19 cellular contexts compared by ENCODE assay signal in the genomic region with DNA sequence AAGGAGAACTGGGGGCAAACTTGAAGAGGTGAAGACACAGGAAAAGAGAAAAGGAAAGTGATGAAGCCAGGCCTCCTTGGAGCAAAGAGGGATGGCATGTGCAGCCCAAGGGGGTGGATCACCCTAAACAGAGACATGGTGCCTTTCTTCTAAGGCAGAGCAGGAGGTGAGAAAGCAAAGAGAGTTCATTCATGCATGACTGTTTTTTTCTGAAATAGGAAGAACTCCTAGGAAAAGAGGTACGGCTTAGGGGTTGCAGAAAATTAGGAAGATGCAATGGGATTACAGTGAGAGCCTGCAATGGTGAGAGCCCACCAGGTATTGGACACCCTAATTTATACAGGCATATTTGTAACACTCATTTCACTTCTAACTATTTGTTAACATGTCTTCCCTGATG. TPM values are rescaled to one million over a fixed set of nuclear protein-coding genes. Genes with fewer than 3 reads are reported as not detected.
DNase-seq lines count a peak whose midpoint lies in the region; ATAC-seq, FAIRE-seq and TF ChIP-seq lines count a peak whose summit lies in the region.
"Had no signal": no experiment of that assay in that cellular context is flagged by ENCODE, and none has a peak within 500 bp of the region (broad histone marks: within the 10 kb centered on the region; RNA-seq: fewer than 3 reads in every experiment).

No MANE protein-coding gene starts in this region.

- H3K27ac ChIP-seq in A549 (peak overlapping the region; percentile 6 to 65; a peak in 4 of 6 replicates), GM23248 (peak overlapping the region; percentile 67; the same call in 1 of the 2 replicates), mammary epithelial cell (ENCODE audit: insufficient read depth, low read depth, low read length) (no peak overlapping the region), osteoblast (ENCODE audit: low read depth, low read length) (peak overlapping the region; percentile 35)

- H3F3A ChIP-seq in GM23248 (ENCODE audit: insufficient read depth), result peaks cover 86% of the 10 kb centered on the region

- BruUV-seq in mammary epithelial cell (replicated peaks; lab: Mats Ljungman, UMichigan), result no TSS peak

- H3K27me3 ChIP-seq in GM23248 (replicated peaks; ENCODE audit: insufficient read depth) (no peaks in the 10 kb centered on the region), mammary epithelial cell (ENCODE audit: insufficient read depth, low read length) (no peaks in the 10 kb centered on the region), osteoblast (ENCODE audit: insufficient read depth, low read length) (no peaks in the 10 kb centered on the region)
- H3K27me3 ChIP-seq: esophagus squamous epithelium had no signal

- H3K4me2 ChIP-seq in A549 (peak overlapping the region; percentile 97), GM23248 (ENCODE audit: unreplicated experiment) (no peak overlapping the region), mammary epithelial cell (ENCODE audit: insufficient read depth, low read depth, low read length) (peak overlapping the region; percentile 70), osteoblast (ENCODE audit: insufficient read depth, low read length) (peak overlapping the region; percentile 5)

- ATAC-seq in A549 (no peak), HG03025 (IDR thresholded peaks at IDR 0.05; ENCODE audit: low FRiP score, unreplicated experiment) (no peak)
- ATAC-seq: sciatic nerve; stimulated activated naive B cell treated with anti-CD40 and anti-IgM and Interleukin-4, amounts not matched to agents 10 μg/mL and 1 μg/mL and 100 μg/mL, for 72 hours had no signal

- no peak overlapping the region for H3K4me3 ChIP-seq in A549
- peak overlapping the region; percentile 16; the same call in 1 of the 2 replicates for H3K4me3 ChIP-seq in GM23248
- no peak overlapping the region for H3K4me3 ChIP-seq in mammary epithelial cell (replicated peaks in 1 of 3; ENCODE audit: insufficient read depth in 1 of 3, low read depth in 2 of 3, low read length in 3 of 3)
- H3K4me3 ChIP-seq in osteoblast (ENCODE audit: insufficient read depth, low read length), result no peak overlapping the region
- H3K4me3 ChIP-seq: coronary artery, esophagus squamous epithelium had no signal

- peaks cover 100% of the 10 kb centered on the region for H3K79me2 ChIP-seq in GM23248 (ENCODE audit: insufficient read depth)
- H3K79me2 ChIP-seq in mammary epithelial cell (ENCODE audit: insufficient read depth, low read length), result peaks cover 100% of the 10 kb centered on the region
- peaks cover 100% of the 10 kb centered on the region for H3K79me2 ChIP-seq in osteoblast (ENCODE audit: insufficient read depth, low read length)

- DNase-seq in A549 (ENCODE audit: low read depth in 1 of 2, low spot score in 1 of 2), result no peak
- no peak for DNase-seq in GM23248
- no peak for DNase-seq in mammary epithelial cell
- peak; percentile 45 for DNase-seq in osteoblast (ENCODE audit: insufficient read length, low spot score, missing footprints)
- no peak for DNase-seq in NCI-H446 (lab: John Stamatoyannopoulos, UW)
- DNase-seq in T-helper 9 cell, result no peak
- no peak for DNase-seq in hypothalamus (lab: John Stamatoyannopoulos, UW)
- DNase-seq: activated CD4-positive, alpha-beta T cell treated with anti-CD3 and anti-CD28 coated beads, Interleukin-2, amount 50 U/mL, for 1 hour; activated T-cell treated with anti-CD3 and anti-CD28 coated beads, Interleukin-2, amount 50 U/mL, for 1 hour; AML-193; DMS79 treated with DMSO at 0.1 percent for 48 hours; esophagus squamous epithelium; HCEC 1CT; NCI-H187; NCI-H748 treated with DMSO at 0.1 percent for 48 hours; stimulated activated naive B cell treated with anti-CD40 and anti-IgM and Interleukin-4, amounts not matched to agents 10 μg/mL and 1 μg/mL and 100 μg/mL, for 72 hours had no signal

- dilution Hi-C loops in mammary epithelial cell (cut with HindIII; ENCODE audit: low sequenced_read_pairs), result no loop called here

- in situ Hi-C loops in GM23248 (cut with MboI) (no loop called here), mammary epithelial cell (cut with MboI; ENCODE audit: low sequenced_read_pairs in 2 of 2) (no loop called here)

- H3K9me3 ChIP-seq in A549, result no peaks in the 10 kb centered on the region
- no peaks in the 10 kb centered on the region for H3K9me3 ChIP-seq in GM23248 (ENCODE audit: low read depth)
- H3K9me3 ChIP-seq in mammary epithelial cell (replicated peaks; ENCODE audit: insufficient read depth, low read length), result no peaks in the 10 kb centered on the region
- H3K9me3 ChIP-seq in osteoblast (ENCODE audit: low read depth, low read length), result no peaks in the 10 kb centered on the region
- H3K9me3 ChIP-seq: esophagus squamous epithelium had no signal

- WGBS in A549 (ENCODE audit: missing lambda C conversion rate), result 74% methylated on average over 1 of the region's 1 CpG
- WGBS in GM23248 (ENCODE audit: low coverage in 1 of 2, low lambda C conversion rate in 2 of 2, missing lambda C conversion rate in 2 of 2), 2 experiments, result 100% methylated on average over 1 of the region's 1 CpG
- WGBS in mammary epithelial cell (ENCODE audit: low coverage, missing lambda C conversion rate), result 93% methylated on average over 1 of the region's 1 CpG

- H3K9ac ChIP-seq in GM23248, result no peak overlapping the region
- no peak overlapping the region for H3K9ac ChIP-seq in mammary epithelial cell (ENCODE audit: insufficient read depth, low read length)

- peaks cover 14% of the 10 kb centered on the region; the same call in 1 of the 2 replicates for H3K36me3 ChIP-seq in GM23248 (ENCODE audit: low read depth)
- peaks cover 8% of the 10 kb centered on the region for H3K36me3 ChIP-seq in mammary epithelial cell (ENCODE audit: insufficient read depth, low read length)
- H3K36me3 ChIP-seq in osteoblast (ENCODE audit: insufficient read depth, low read length), result peaks cover 15% of the 10 kb centered on the region
- H3K36me3 ChIP-seq: esophagus squamous epithelium had no signal

- TF ChIP-seq RAD21 in A549 (conservative IDR thresholded peaks at IDR 0.05 in 1 of 2, IDR thresholded peaks at IDR 0.05 in 1 of 2), result no peak

- intact Hi-C loops in mammary epithelial cell (cut with micrococcal nuclease), result no loop called here

- TF ChIP-seq POLR2A in A549 (IDR thresholded peaks at IDR 0.05; ENCODE audit: low read length), result no peak

- H2AFZ ChIP-seq in GM23248, result no peak overlapping the region
- no peak overlapping the region for H2AFZ ChIP-seq in mammary epithelial cell (ENCODE audit: low read depth, low read length)
- H2AFZ ChIP-seq in osteoblast (ENCODE audit: low read length), result no peak overlapping the region

- FAIRE-seq in A549 (lab: Jason Lieb, UNC), result no peak

- TF ChIP-seq CTCF in A549 (IDR thresholded peaks at IDR 0.05), result no peak
- no peak for TF ChIP-seq CTCF in mammary epithelial cell (conservative IDR thresholded peaks at IDR 0.05 in 1 of 2, IDR thresholded peaks at IDR 0.05 in 1 of 2; ENCODE audit: extremely low read depth in 1 of 2, insufficient read depth in 1 of 2, low read depth in 1 of 2, low read length in 2 of 2)
- no peak for TF ChIP-seq CTCF in osteoblast (IDR thresholded peaks at IDR 0.05; ENCODE audit: extremely low read depth, low read depth, low read length)

- H3K9me2 ChIP-seq in GM23248 (ENCODE audit: insufficient read depth), result no peaks in the 10 kb centered on the region

- CTCF ChIA-PET in A549 (lab: Yijun Ruan, JAX) (interaction anchor here (1.1 to 2.8 kb wide), 2 partner anchors 14 to 15 kb away, joined by 4 to 13 read pairs; no protein-coding TSS in a partner anchor), mammary epithelial cell (lab: Charles Lee; ENCODE audit: low non-redundant PET) (no interaction called here)

- no peak for TF ChIP-seq EP300 in A549 (IDR thresholded peaks at IDR 0.05)

- H3K4me1 ChIP-seq in A549 (peaks cover 100% of the 10 kb centered on the region), GM23248 (ENCODE audit: insufficient read depth) (peaks cover 80% of the 10 kb centered on the region), mammary epithelial cell (ENCODE audit: insufficient read depth, low read length) (peaks cover 66% of the 10 kb centered on the region), osteoblast (ENCODE audit: insufficient read depth, low read length) (peaks cover 79% of the 10 kb centered on the region)

- POLR2A ChIA-PET in A549 (lab: Yijun Ruan, JAX), result no interaction called here

- H4K20me1 ChIP-seq in GM23248 (ENCODE audit: insufficient read depth), result peaks cover 62% of the 10 kb centered on the region
- peaks cover 19% of the 10 kb centered on the region for H4K20me1 ChIP-seq in mammary epithelial cell (ENCODE audit: insufficient read depth, low read length)
- H4K20me1 ChIP-seq in osteoblast (ENCODE audit: insufficient read depth, low read length), result peaks cover 89% of the 10 kb centered on the region

TF ChIP-seq in A549, 52 proteins besides CTCF, POLR2A, EP300 and RAD21 (continues in another document):
- TF ChIP-seq, protein P1, sequence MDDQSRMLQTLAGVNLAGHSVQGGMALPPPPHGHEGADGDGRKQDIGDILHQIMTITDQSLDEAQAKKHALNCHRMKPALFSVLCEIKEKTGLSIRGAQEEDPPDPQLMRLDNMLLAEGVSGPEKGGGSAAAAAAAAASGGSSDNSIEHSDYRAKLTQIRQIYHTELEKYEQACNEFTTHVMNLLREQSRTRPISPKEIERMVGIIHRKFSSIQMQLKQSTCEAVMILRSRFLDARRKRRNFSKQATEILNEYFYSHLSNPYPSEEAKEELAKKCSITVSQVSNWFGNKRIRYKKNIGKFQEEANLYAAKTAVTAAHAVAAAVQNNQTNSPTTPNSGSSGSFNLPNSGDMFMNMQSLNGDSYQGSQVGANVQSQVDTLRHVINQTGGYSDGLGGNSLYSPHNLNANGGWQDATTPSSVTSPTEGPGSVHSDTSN (IDR thresholded peaks at IDR 0.05), result no peak
- TF ChIP-seq HEYL (CRISPR knock-in tag; IDR thresholded peaks at IDR 0.05) (no peak), NR3C1 (IDR thresholded peaks at IDR 0.05) (no peak)
- TF ChIP-seq, protein P2, sequence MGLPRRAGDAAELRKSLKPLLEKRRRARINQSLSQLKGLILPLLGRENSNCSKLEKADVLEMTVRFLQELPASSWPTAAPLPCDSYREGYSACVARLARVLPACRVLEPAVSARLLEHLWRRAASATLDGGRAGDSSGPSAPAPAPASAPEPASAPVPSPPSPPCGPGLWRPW (IDR thresholded peaks at IDR 0.05), result no peak

RNA-seq across cellular contexts. Expression of a gene that starts 15.9 kb away (rescaled TPM):
- polyA plus RNA-seq in A549 (2011; rRNA removed), result 1,667 and 2,408 TPM in 2 replicates
- polyA plus RNA-seq in A549 (2012; cell fraction: cytosol; rRNA removed), result 320 and 370 TPM in 2 replicates
- 214 and 381 TPM in 2 replicates for polyA plus RNA-seq in A549 (2012; cell fraction: nucleus; rRNA removed)
- 1,270 to 1,281 TPM (median 1,270 TPM) in 3 replicates for polyA plus RNA-seq in A549 (2017; fragmentation: RNase III; extraction: RNeasy Plus Mini Kit Qiagen cat#74134 plus additional on column Dnase treatment)
- polyA minus RNA-seq in A549 (2011; rRNA and poly(A)+ RNA removed), result 799 and 821 TPM in 2 replicates
- total RNA-seq in GM23248 (2014; rRNA removed; shearing (Covaris generic)), result 5,235 and 7,382 TPM in 2 replicates
- polyA plus RNA-seq in GM23248 (2016; fragmentation: Nextera tagmentation; extraction: Ambion mirVana), result 3,297 and 3,318 TPM in 2 replicates
- total RNA-seq in mammary epithelial cell, result 1,000 to 10,000 TPM; 1,296 to 1,718 TPM
- 671 TPM for polyA plus RNA-seq in mammary epithelial cell
- polyA minus RNA-seq in mammary epithelial cell, result 831 TPM
- 1,572 and 1,742 TPM in 2 replicates for total RNA-seq in osteoblast
